1 cellular context compared by ENCODE assay signal in the genomic region with DNA sequence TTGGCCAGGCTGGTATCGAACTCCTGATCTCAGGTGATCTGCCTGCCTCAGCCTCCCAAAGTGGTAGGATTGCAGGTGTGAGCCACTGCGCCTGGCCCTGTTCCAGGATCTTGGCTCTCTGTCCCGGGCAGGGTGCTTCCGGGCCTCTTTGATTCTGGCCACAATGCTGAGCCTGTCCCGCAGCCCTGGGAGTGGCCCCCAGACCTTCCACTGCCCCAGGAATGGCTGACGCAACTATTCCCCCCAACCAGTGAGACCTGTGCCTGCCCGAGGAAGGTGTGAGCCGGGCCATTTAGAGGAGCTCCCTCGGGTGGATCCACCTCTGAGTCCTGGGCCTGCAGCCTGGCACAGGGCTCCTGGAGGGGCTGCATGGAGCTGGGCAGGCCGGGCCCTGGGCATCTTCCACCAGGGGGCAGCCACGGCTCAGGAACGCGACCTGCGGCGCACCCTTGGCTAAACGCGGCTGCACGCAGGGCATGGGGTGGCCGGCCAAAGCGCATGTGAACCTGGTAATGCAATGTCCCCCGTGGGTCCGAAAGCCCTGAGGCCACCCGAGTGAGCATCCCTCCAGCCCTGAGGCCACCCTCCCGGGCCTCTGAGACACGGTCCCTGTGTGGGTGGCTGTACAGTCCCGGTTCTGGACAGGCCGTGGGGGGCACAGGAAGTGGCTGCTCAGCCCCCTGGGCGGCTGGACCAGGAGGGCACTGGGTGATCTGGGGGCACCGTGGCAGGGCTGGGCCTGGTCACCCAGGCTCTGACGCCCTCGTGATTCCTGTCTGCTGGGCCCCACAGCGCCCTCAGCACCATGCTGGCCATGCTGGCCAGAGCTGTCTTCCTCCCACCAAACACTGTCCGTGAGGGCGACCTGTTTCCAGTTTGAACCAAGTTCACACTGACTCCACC.
TF ChIP-seq lines count a peak whose summit lies in the region.

No MANE protein-coding gene starts in this region.

TF ChIP-seq in H1, 55 proteins besides CTCF, POLR2A, EP300 and RAD21:
- TF ChIP-seq ASH2L (IDR thresholded peaks at IDR 0.05; ENCODE audit: low read length) (no peak), CHD2 (IDR thresholded peaks at IDR 0.05; ENCODE audit: low read length) (no peak; the same call in 1 of the 2 replicates), YY1 (IDR thresholded peaks at IDR 0.05; ENCODE audit: low read depth, low read length) (peak; percentile 50; the same call in 1 of the 2 replicates), HDAC2 (IDR thresholded peaks at IDR 0.05; ENCODE audit: borderline replicate concordance in 1 of 2, low read depth in 2 of 2, low read length in 2 of 2) (0 out of 4 replicates have a peak, but pooled peaks of 1 of the 2 experiments have one; percentile 29), SIN3A (conservative IDR thresholded peaks at IDR 0.05 in 1 of 2, IDR thresholded peaks at IDR 0.05 in 1 of 2; ENCODE audit: low read depth in 1 of 2, low read length in 2 of 2) (no peak), GABPA (IDR thresholded peaks at IDR 0.05; ENCODE audit: borderline replicate concordance, insufficient read depth, low read length) (peak; percentile 84), TEAD4 (IDR thresholded peaks at IDR 0.05; ENCODE audit: low read depth, low read length) (peak; percentile 82), CREB1 (IDR thresholded peaks at IDR 0.05) (peak; percentile 27; the same call in 1 of the 2 replicates), HDAC6 (IDR thresholded peaks at IDR 0.05; ENCODE audit: low read depth, low read length) (no peak), EZH2 (IDR thresholded peaks at IDR 0.05; ENCODE audit: low read depth, low read length, severe bottlenecking) (peak; percentile 21)
- TF ChIP-seq, protein P1, sequence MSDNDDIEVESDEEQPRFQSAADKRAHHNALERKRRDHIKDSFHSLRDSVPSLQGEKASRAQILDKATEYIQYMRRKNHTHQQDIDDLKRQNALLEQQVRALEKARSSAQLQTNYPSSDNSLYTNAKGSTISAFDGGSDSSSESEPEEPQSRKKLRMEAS (IDR thresholded peaks at IDR 0.05) = peak; percentile 54
- TF ChIP-seq, protein P2, sequence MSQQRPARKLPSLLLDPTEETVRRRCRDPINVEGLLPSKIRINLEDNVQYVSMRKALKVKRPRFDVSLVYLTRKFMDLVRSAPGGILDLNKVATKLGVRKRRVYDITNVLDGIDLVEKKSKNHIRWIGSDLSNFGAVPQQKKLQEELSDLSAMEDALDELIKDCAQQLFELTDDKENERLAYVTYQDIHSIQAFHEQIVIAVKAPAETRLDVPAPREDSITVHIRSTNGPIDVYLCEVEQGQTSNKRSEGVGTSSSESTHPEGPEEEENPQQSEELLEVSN (IDR thresholded peaks at IDR 0.05) = peak; percentile 22
